Comparison of ENCODE assay signal across 20 cellular contexts in the genomic region with DNA sequence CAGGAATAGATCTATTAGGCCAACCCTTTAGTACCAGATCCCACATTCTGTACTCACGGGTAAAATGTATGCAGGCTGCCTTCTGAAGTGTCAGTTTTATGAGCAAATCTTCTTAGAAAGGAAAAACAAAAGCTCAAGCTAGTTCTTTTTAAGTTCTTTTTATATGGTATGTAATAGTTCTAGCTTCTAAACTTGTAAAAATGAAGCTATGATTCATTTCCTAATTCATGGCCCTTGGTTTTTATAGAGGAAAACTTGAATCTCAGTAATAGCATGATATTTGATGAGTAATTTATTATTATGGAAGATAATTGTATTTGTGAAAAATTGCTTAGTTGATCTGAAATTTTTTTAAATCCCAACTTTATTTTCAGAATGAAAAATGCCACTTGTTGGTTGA.
"Had no signal": no experiment of that assay in that cellular context is flagged by ENCODE, and none has a peak within 500 bp of the region (broad histone marks: within the 10 kb centered on the region; RNA-seq: fewer than 3 reads in every experiment).

No MANE protein-coding gene starts in this region.

- H3K4me3 Mint-ChIP-seq: stimulated activated naive B cell treated with anti-CD40 and anti-IgM and Interleukin-4, amounts not matched to agents 10 μg/mL and 1 μg/mL and 100 μg/mL, for 72 hours; stimulated activated naive CD8-positive, alpha-beta T cell treated with anti-CD3 and anti-CD28 coated beads, Interleukin-15, amount 100 ng/mL, for 72 hours had no signal

- H3K4me1 ChIP-seq: testis, tibial nerve had no signal

- H3K27ac ChIP-seq: coronary artery, heart right ventricle, spleen, testis, tibial nerve had no signal

- ATAC-seq: esophagus mucosa; heart right ventricle; left lobe of liver; mucosa of descending colon; naive thymus-derived CD8-positive, alpha-beta T cell; sciatic nerve; stimulated activated naive B cell treated with anti-CD40 and anti-IgM and Interleukin-4, amounts not matched to agents 10 μg/mL and 1 μg/mL and 100 μg/mL, for 72 hours; stimulated activated naive CD8-positive, alpha-beta T cell treated with anti-CD3 and anti-CD28 coated beads, Interleukin-15, amount 100 ng/mL, for 72 hours had no signal

- H3K27ac Mint-ChIP-seq: stimulated activated naive B cell treated with anti-CD40 and anti-IgM and Interleukin-4, amounts not matched to agents 10 μg/mL and 1 μg/mL and 100 μg/mL, for 72 hours had no signal

- H3K4me1 Mint-ChIP-seq: stimulated activated naive B cell treated with anti-CD40 and anti-IgM and Interleukin-4, amounts not matched to agents 10 μg/mL and 1 μg/mL and 100 μg/mL, for 72 hours had no signal

- H3K27me3 Mint-ChIP-seq: naive thymus-derived CD8-positive, alpha-beta T cell; stimulated activated naive B cell treated with anti-CD40 and anti-IgM and Interleukin-4, amounts not matched to agents 10 μg/mL and 1 μg/mL and 100 μg/mL, for 72 hours; stimulated activated naive CD8-positive, alpha-beta T cell treated with anti-CD3 and anti-CD28 coated beads, Interleukin-15, amount 100 ng/mL, for 72 hours had no signal

- H3K9me3 Mint-ChIP-seq: naive thymus-derived CD8-positive, alpha-beta T cell; stimulated activated naive B cell treated with anti-CD40 and anti-IgM and Interleukin-4, amounts not matched to agents 10 μg/mL and 1 μg/mL and 100 μg/mL, for 72 hours; stimulated activated naive CD8-positive, alpha-beta T cell treated with anti-CD3 and anti-CD28 coated beads, Interleukin-15, amount 100 ng/mL, for 72 hours had no signal

- DNase-seq: dorsolateral prefrontal cortex; effector CD8-positive, alpha-beta T cell; heart right ventricle; hypothalamus; mammary epithelial cell; mucosa of descending colon; naive thymus-derived CD8-positive, alpha-beta T cell; posterior cingulate gyrus; spleen; stimulated activated CD4-positive, alpha-beta T cell treated with anti-CD3 and anti-CD28 coated beads, Interleukin-15, amount 100 ng/mL, for 24 hours; stimulated activated CD4-positive, alpha-beta T cell treated with anti-CD3 and anti-CD28 coated beads, Interleukin-1b, Interleukin-23, amount 100 ng/mL, for 48 hours; stimulated activated CD4-positive, alpha-beta T cell treated with anti-CD3 and anti-CD28 coated beads, Interleukin-4, amount 100 ng/mL, for 24 hours; stimulated activated naive B cell treated with anti-CD40 and anti-IgM and Interleukin-4, amounts not matched to agents 10 μg/mL and 1 μg/mL and 100 μg/mL, for 72 hours; stimulated activated naive CD8-positive, alpha-beta T cell treated with anti-CD3 and anti-CD28 coated beads, Interleukin-15, amount 100 ng/mL, for 72 hours; testis had no signal

- H3K4me3 ChIP-seq: coronary artery, dorsolateral prefrontal cortex, heart right ventricle, mucosa of descending colon, spleen, testis, tibial nerve had no signal

- H3K9me3 ChIP-seq: heart right ventricle, mucosa of descending colon, spleen, testis, tibial nerve had no signal
